Comparison of ENCODE assay signal across 1 cellular context in genomic region chr12:117507547-117507946, GRCh38.
TF ChIP-seq lines count a peak whose summit lies in the region.

No MANE protein-coding gene starts in this region.

TF ChIP-seq in HepG2, 621 proteins besides CTCF, POLR2A, EP300 and RAD21 (continued from another document):
- no peak for TF ChIP-seq ZNF512 (CRISPR knock-in tag; IDR thresholded peaks at IDR 0.05)
- no peak for TF ChIP-seq JARID2 (CRISPR knock-in tag; IDR thresholded peaks at IDR 0.05; ENCODE audit: insufficient replicate concordance)
- TF ChIP-seq ATAD3A (CRISPR knock-in tag; IDR thresholded peaks at IDR 0.05) = no peak
- no peak for TF ChIP-seq MXD4 (CRISPR knock-in tag; IDR thresholded peaks at IDR 0.05)
- TF ChIP-seq ZNF256 (CRISPR knock-in tag; conservative IDR thresholded peaks at IDR 0.05) = no peak
TF ChIP-seq in HepG2: peak in this region for 0.
